ENCODE assay signal across 1 cellular context in the genomic region with DNA sequence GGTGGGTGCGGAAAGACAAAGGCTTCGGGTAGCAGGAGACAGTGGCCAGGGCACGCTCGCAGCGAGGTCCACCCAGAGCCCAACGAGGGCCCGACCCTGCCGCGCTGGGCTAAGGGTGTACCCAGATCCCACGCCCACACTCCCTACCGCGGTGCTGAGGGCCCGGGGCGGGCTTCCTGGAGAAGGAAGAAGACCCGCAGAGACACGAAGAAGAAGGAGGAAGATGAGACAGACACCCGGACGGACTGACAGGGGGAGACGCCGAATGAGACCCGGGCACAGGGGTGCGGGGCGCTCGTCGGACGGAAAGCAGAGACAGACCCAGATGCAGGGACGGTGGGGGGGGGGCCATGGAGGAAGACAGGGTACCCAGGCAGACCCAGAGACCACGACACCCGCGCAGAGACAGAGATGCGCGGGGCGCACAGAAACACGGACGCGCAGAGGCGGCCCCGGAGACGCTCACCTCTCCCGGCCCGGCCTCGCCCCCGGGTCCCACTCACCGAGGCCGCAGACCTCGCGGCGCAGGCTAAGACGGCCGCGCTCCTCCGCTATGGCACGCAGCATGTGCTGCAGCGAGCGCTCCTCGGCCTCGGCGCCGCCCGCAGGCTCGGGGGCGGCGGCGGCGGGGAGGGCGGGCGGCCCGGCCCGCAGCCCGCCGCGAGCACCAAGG.
TF ChIP-seq lines count a peak whose summit lies in the region.

No MANE protein-coding gene starts in this region.

TF ChIP-seq in GM23338, 12 proteins besides CTCF, POLR2A, EP300 and RAD21 (continued from another document):
- TF ChIP-seq, protein P1, sequence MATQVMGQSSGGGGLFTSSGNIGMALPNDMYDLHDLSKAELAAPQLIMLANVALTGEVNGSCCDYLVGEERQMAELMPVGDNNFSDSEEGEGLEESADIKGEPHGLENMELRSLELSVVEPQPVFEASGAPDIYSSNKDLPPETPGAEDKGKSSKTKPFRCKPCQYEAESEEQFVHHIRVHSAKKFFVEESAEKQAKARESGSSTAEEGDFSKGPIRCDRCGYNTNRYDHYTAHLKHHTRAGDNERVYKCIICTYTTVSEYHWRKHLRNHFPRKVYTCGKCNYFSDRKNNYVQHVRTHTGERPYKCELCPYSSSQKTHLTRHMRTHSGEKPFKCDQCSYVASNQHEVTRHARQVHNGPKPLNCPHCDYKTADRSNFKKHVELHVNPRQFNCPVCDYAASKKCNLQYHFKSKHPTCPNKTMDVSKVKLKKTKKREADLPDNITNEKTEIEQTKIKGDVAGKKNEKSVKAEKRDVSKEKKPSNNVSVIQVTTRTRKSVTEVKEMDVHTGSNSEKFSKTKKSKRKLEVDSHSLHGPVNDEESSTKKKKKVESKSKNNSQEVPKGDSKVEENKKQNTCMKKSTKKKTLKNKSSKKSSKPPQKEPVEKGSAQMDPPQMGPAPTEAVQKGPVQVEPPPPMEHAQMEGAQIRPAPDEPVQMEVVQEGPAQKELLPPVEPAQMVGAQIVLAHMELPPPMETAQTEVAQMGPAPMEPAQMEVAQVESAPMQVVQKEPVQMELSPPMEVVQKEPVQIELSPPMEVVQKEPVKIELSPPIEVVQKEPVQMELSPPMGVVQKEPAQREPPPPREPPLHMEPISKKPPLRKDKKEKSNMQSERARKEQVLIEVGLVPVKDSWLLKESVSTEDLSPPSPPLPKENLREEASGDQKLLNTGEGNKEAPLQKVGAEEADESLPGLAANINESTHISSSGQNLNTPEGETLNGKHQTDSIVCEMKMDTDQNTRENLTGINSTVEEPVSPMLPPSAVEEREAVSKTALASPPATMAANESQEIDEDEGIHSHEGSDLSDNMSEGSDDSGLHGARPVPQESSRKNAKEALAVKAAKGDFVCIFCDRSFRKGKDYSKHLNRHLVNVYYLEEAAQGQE (IDR thresholded peaks at IDR 0.05; ENCODE audit: unreplicated experiment), result no peak
